ENCODE assay signal across 1 cellular context in the genomic region with DNA sequence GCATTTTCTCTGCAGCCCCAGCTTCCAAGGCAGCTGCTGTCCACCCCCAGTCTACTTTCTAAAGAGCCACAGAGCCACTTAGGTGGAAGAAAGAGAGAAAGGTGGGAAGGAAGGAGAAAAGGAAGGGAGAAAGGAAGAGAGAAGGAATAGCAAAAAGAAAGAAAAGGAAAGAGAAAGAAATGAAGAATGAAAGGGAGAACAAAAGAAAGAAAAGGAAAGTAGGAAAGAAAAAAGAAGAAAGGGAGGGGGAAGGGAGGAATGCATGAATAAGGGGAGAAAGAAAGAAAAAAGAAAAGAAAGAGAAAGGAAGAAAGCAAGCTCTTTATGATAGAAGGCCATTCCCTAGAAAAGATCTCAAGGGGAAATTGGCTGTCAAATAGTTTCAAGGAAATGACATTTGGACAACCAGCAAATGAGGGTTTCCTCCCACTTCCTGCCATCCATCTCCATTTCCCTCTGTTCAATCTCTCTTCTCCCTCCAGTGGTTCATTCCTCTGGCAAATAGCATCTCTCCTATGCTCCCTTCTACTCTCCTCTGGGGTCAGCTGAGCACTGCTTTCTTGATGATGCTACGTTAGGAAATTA.
TF ChIP-seq lines count a peak whose summit lies in the region.

No MANE protein-coding gene starts in this region.

TF ChIP-seq in K562, 482 proteins besides CTCF, POLR2A, EP300 and RAD21 (continued from another document):
- TF ChIP-seq TCF3 (CRISPR knock-in tag; IDR thresholded peaks at IDR 0.05) = no peak
